Comparison of ENCODE assay signal across 1 cellular context in genomic region chr17:72931635-72932034, GRCh38.
TF ChIP-seq lines count a peak whose summit lies in the region.

No MANE protein-coding gene starts in this region.

TF ChIP-seq in GM12878, 131 proteins besides CTCF, POLR2A, EP300 and RAD21 (continued from another document):
- 0 out of 2 replicates have a peak, but pooled peaks have one; percentile 70 for TF ChIP-seq SMARCA5 (IDR thresholded peaks at IDR 0.05)
- TF ChIP-seq MTA2 (IDR thresholded peaks at IDR 0.05; ENCODE audit: low read depth) = peak; percentile 33; the same call in 1 of the 2 replicates
- TF ChIP-seq ATF7 (IDR thresholded peaks at IDR 0.05; ENCODE audit: low read depth) = peak; percentile 60; the same call in 1 of the 2 replicates
- TF ChIP-seq IKZF2 (IDR thresholded peaks at IDR 0.05) = peak; percentile 57 to 73; a peak in 2 of 4 replicates
- TF ChIP-seq CHD4 (IDR thresholded peaks at IDR 0.05) = no peak
- peak; percentile 92 for TF ChIP-seq ZNF217 (IDR thresholded peaks at IDR 0.05)
- TF ChIP-seq MAX (IDR thresholded peaks at IDR 0.05; ENCODE audit: low read depth, low read length) = no peak
- 0 out of 4 replicates have a peak, but pooled peaks of 1 of the 2 experiments have one; percentile 16 for TF ChIP-seq BHLHE40 (IDR thresholded peaks at IDR 0.05; ENCODE audit: borderline replicate concordance in 1 of 2, low read depth in 2 of 2, low read length in 1 of 2)
- no peak for TF ChIP-seq HDAC2 (IDR thresholded peaks at IDR 0.05)
